Comparison of ENCODE assay signal across 8 cellular contexts in genomic region chrX:107677501-107677901, GRCh38. TPM values are rescaled to one million over a fixed set of nuclear protein-coding genes. Genes with fewer than 3 reads are reported as not detected.
DNase-seq lines count a peak whose midpoint lies in the region; ATAC-seq and TF ChIP-seq lines count a peak whose summit lies in the region.

No MANE protein-coding gene starts in this region.

- BruUV-seq in Caco-2 (replicated peaks; lab: Mats Ljungman, UMichigan) = no TSS peak

- TF ChIP-seq CTCF in Caco-2 (IDR thresholded peaks at IDR 0.05; ENCODE audit: insufficient read depth in 1 of 2, low read depth in 1 of 2, low read length in 1 of 2, severe bottlenecking in 1 of 2, unreplicated experiment in 1 of 2) (peak; percentile 8 to 17), OCI-LY3 (IDR thresholded peaks at IDR 0.05; ENCODE audit: low read depth, low read length) (no peak), colonic mucosa (IDR thresholded peaks at IDR 0.05) (no peak), parathyroid adenoma (IDR thresholded peaks at IDR 0.05) (no peak)

- H3K4me1 Mint-ChIP-seq in Caco-2 (ENCODE audit: low read depth, unreplicated experiment) = peaks cover 8% of the 10 kb centered on the region

- no peaks in the 10 kb centered on the region for H3K9me3 Mint-ChIP-seq in Caco-2 (ENCODE audit: unreplicated experiment)

- H3K36me3 ChIP-seq in Caco-2 (ENCODE audit: control insufficient read depth, insufficient read depth, low read length) (no peaks in the 10 kb centered on the region), OCI-LY3 (replicated peaks; ENCODE audit: low read depth, low read length) (no peaks in the 10 kb centered on the region), colonic mucosa (no peaks in the 10 kb centered on the region), parathyroid adenoma (ENCODE audit: control insufficient read depth, insufficient read depth, low read length) (no peaks in the 10 kb centered on the region)

- peaks cover 4% of the 10 kb centered on the region for H3K36me3 Mint-ChIP-seq in Caco-2 (ENCODE audit: insufficient read depth, unreplicated experiment)

- H3K4me3 ChIP-seq in Caco-2 (ENCODE audit: low read depth, low read length) = peak overlapping the region; percentile 38; the same call in 1 of the 2 replicates
- H3K4me3 ChIP-seq in OCI-LY3 (ENCODE audit: low read length) = peak overlapping the region; percentile 77
- peak overlapping the region; percentile 23 for H3K4me3 ChIP-seq in colonic mucosa
- H3K4me3 ChIP-seq in parathyroid adenoma (ENCODE audit: low read depth, low read length) = peak overlapping the region; percentile 42

- H2AFZ ChIP-seq in OCI-LY3 (ENCODE audit: low read depth, low read length) = no peak overlapping the region
- peak overlapping the region; percentile 66 for H2AFZ ChIP-seq in parathyroid adenoma

- H3K27me3 Mint-ChIP-seq in Caco-2 (ENCODE audit: insufficient read depth, unreplicated experiment) = no peaks in the 10 kb centered on the region

- H3K9ac ChIP-seq in OCI-LY3 (ENCODE audit: low read length) (no peak overlapping the region), colonic mucosa (ENCODE audit: low read depth in 2 of 2, low read length in 2 of 2) (peak overlapping the region; percentile 17 to 80), parathyroid adenoma (no peak overlapping the region)

- H3K27me3 ChIP-seq in Caco-2 (replicated peaks; ENCODE audit: control insufficient read depth, insufficient read depth, low read length) = no peaks in the 10 kb centered on the region
- peaks cover 17% of the 10 kb centered on the region for H3K27me3 ChIP-seq in OCI-LY3 (ENCODE audit: low read depth, low read length)
- H3K27me3 ChIP-seq in colonic mucosa = no peaks in the 10 kb centered on the region
- H3K27me3 ChIP-seq in parathyroid adenoma (ENCODE audit: control insufficient read depth, insufficient read depth, low read length) = no peaks in the 10 kb centered on the region

- no peaks in the 10 kb centered on the region for H4K20me1 ChIP-seq in OCI-LY3 (ENCODE audit: insufficient read depth, low read length)

- H3K79me2 ChIP-seq in OCI-LY3 (ENCODE audit: low read length) (no peaks in the 10 kb centered on the region), parathyroid adenoma (no peaks in the 10 kb centered on the region)

- ATAC-seq in GM19324 (IDR thresholded peaks at IDR 0.05; ENCODE audit: low FRiP score, unreplicated experiment) = no peak

- no peaks in the 10 kb centered on the region for H3K9me3 ChIP-seq in Caco-2
- H3K9me3 ChIP-seq in OCI-LY3 (ENCODE audit: insufficient read depth, low read length) = no peaks in the 10 kb centered on the region
- no peaks in the 10 kb centered on the region for H3K9me3 ChIP-seq in colonic mucosa
- H3K9me3 ChIP-seq in parathyroid adenoma (ENCODE audit: control insufficient read depth, low read length) = no peaks in the 10 kb centered on the region

- H3K4me1 ChIP-seq in Caco-2 (0 out of 2 replicates have a peak, but pooled peaks cover 6% of the 10 kb centered on the region), OCI-LY3 (ENCODE audit: low read length) (peaks cover 22% of the 10 kb centered on the region), colonic mucosa (no peaks in the 10 kb centered on the region), parathyroid adenoma (no peaks in the 10 kb centered on the region)

- peak; percentile 41 to 47 for DNase-seq in Caco-2
- no peak for DNase-seq in colonic mucosa
- DNase-seq in NCI-H1694 (lab: John Stamatoyannopoulos, UW) = no peak
- no peak for DNase-seq in SKM-1 treated with dmso at 0.1 percent for 144 hours (lab: John Stamatoyannopoulos, UW; ENCODE audit: unreplicated experiment)
- no peak for DNase-seq in COR-L47 (lab: John Stamatoyannopoulos, UW)

- intact Hi-C loops in Caco-2 (cut with micrococcal nuclease; ENCODE audit: unreplicated experiment) (no loop called here), colonic mucosa (cut with DNase I) (loop anchor here (5.0 kb wide), 1 partner anchor 40 kb away; no protein-coding TSS in a partner anchor)

- peak overlapping the region; percentile 82 for H3K4me3 Mint-ChIP-seq in Caco-2 (ENCODE audit: unreplicated experiment)

- CTCF ChIA-PET in Caco-2 (lab: Charles Lee) = interaction anchor here (0.5 to 1.3 kb wide), 5 partner anchors 15 to 100 kb away, joined by 3 to 4 read pairs (median 3); partner anchors contain the start of gene NCBP2L

- no peak overlapping the region for H3K27ac ChIP-seq in OCI-LY3 (ENCODE audit: low read length)
- H3K27ac ChIP-seq in colonic mucosa = peak overlapping the region; percentile 75
- peak overlapping the region; percentile 81 for H3K27ac ChIP-seq in parathyroid adenoma

- peak overlapping the region; percentile 64 for H3K4me2 ChIP-seq in OCI-LY3 (ENCODE audit: low read length)
- H3K4me2 ChIP-seq in parathyroid adenoma (ENCODE audit: low read length) = peak overlapping the region; percentile 69

- H3K27ac Mint-ChIP-seq in Caco-2 (ENCODE audit: unreplicated experiment) = peak overlapping the region; percentile 88

- POLR2A ChIA-PET in Caco-2 (lab: Charles Lee) = no interaction called here

RNA-seq across cellular contexts. Expression of gene PRPS1, which starts 49.2 kb away (rescaled TPM):
- total RNA-seq in Caco-2 (2022) = 30.0 and 34.3 TPM in 2 replicates
- 10 to 100 TPM; 12.2 to 20.3 TPM for total RNA-seq in colonic mucosa

Comparison
In these comparisons a context has a peak if more than half of its experiments do, and no peak if none do; other contexts are left out.
1. DNase-seq: peak in Caco-2 (2 of 2); none in colonic mucosa (single experiment), NCI-H1694 (single experiment), SKM-1 treated with dmso at 0.1 percent for 144 hours (single experiment) and COR-L47 (single experiment).
2. H3K4me3 ChIP-seq: peak in every context shown above with its lines; median percentile 77 in OCI-LY3; 42 in parathyroid adenoma; 38 in Caco-2; 23 in colonic mucosa.
3. CTCF ChIP-seq: peak in Caco-2 (2 of 2); none in OCI-LY3 (single experiment), colonic mucosa (single experiment) and parathyroid adenoma (single experiment).
4. H3K9ac ChIP-seq: peak in colonic mucosa (2 of 2); none in OCI-LY3 (single experiment) and parathyroid adenoma (single experiment).